ENCODE assay signal across 8 cellular contexts in the genomic region with DNA sequence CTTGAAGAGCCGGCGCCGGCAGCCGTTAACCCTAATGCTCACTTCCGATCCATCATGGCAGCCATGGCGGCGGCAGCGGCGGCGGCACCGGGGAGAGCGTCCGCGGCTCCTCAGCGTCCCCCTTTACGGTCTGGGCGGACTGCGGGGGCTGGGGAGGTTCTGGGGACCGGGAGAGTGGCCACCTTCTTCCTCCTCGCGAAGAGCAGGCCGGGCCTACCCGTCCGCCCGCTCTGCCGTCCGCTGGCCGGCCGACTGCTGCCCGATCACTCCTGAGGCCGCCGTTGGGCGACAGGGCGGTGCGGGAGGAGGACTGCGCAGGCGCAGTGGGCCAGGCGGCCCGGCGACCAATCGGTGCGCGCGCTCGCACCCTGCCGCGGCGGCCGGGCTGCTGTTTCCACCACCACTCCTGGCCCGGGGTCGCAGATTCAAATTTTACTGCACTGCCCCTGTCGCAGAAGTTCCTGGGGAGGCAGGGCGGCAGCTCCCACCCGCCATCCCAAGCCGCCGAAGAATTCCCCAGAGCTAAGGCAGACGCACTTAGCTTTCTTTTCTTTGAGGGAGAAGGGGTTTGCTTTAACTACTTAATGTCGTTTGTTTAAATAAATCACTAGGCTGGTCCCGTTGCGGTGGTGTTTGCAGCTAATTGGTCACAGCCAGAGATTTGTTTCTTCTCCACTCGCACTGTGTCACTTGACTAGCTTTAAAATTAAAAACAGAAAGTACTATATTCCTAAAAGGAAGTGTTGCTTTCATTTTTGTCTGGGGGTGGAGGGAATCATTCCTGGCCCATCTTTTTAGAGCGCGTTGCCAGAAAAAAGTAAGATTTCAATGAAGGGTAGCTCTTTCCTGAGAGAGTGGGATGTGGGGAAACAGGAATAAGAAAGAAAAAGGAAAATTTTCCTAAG. TPM values are rescaled to one million over a fixed set of nuclear protein-coding genes. Genes with fewer than 3 reads are reported as not detected.
A peak's percentile ranks its signal among the peaks of the same experiment; 100 is the strongest.
DNase-seq lines count a peak whose midpoint lies in the region; TF ChIP-seq lines count a peak whose summit lies in the region.

Gene KIF5B, minus strand, starts transcription at position 290 of the 905 bp plus-strand sequence. CDS start 452 bp downstream, outside the sequence.

- no peak within 1 kb of the TSS for H3K56ac ChIP-seq in H9 (ENCODE audit: insufficient read length, low read depth, low read length)

- H4K5ac ChIP-seq in H9 (ENCODE audit: insufficient read length, low read depth, low read length), result peak within 1 kb of the TSS; percentile 23

- no peak within 1 kb of the TSS for H2BK20ac ChIP-seq in H9 (ENCODE audit: low read depth, low read length, poor library complexity, severe bottlenecking)

- H3K4me3 Mint-ChIP-seq in H9 (peak within 1 kb of the TSS; percentile 98 to 99), neural progenitor cell (peak within 1 kb of the TSS; percentile 99)

- H3K9ac ChIP-seq in H9 (ENCODE audit: extremely low read depth, insufficient read length, low read length), result peak within 1 kb of the TSS; percentile 92
- peak within 1 kb of the TSS; percentile 81 for H3K9ac ChIP-seq in neural progenitor cell
- peak within 1 kb of the TSS; percentile 84 to 89 for H3K9ac ChIP-seq in stomach smooth muscle (ENCODE audit: low read length in 2 of 2)

- H3K36me3 ChIP-seq in MG63 (peaks cover 11% of the 10 kb centered on the region), SJSA1 (peaks cover 34% of the 10 kb centered on the region), neural progenitor cell (no peaks in the 10 kb centered on the region), stomach smooth muscle (ENCODE audit: control insufficient read depth in 2 of 2, insufficient read depth in 2 of 2, low read length in 2 of 2) (no peaks in the 10 kb centered on the region)

- H3K4me2 ChIP-seq in H9 (ENCODE audit: insufficient read depth, insufficient read length, low read length) (peak within 1 kb of the TSS; percentile 41), neural progenitor cell (peak within 1 kb of the TSS; percentile 90)

- in situ Hi-C loops in G401 (cut with HindIII; ENCODE audit: low sequenced_read_pairs), result no loop called here

- no CpG with 5 or more reads among the region's 63 CpGs for WGBS in H9 (ENCODE audit: extremely low coverage, insufficient read length, low lambda C conversion rate)

- DNase-seq in G401 (ENCODE audit: low spot score), result peak; percentile 85
- peak; percentile 93 for DNase-seq in H9
- peak; percentile 91 for DNase-seq in MG63
- DNase-seq in SJSA1 (ENCODE audit: low read depth in 1 of 2, low spot score in 2 of 2), result peak; percentile 92 to 95
- DNase-seq in activated gamma-delta T cell treated with anti-CD3 and anti-CD28 coated beads, Interleukin-2, amount 50 U/mL, for 16 hours (ENCODE audit: low read depth), result peak; percentile 77
- DNase-seq in foreskin fibroblast, result peak; percentile 84 to 96
- DNase-seq in neural progenitor cell (ENCODE audit: low spot score), result peak; percentile 96

- H3K27me3 ChIP-seq in H9 (ENCODE audit: insufficient read depth, low read length) (no peaks in the 10 kb centered on the region), MG63 (no peaks in the 10 kb centered on the region), SJSA1 (replicated peaks) (no peaks in the 10 kb centered on the region), neural progenitor cell (no peaks in the 10 kb centered on the region), stomach smooth muscle (ENCODE audit: control insufficient read depth in 1 of 2, insufficient read depth in 2 of 2, low read length in 2 of 2) (no peaks in the 10 kb centered on the region)

- no peak within 1 kb of the TSS for H3K27ac ChIP-seq in H9 (ENCODE audit: insufficient read length, low read depth, low read length)
- H3K27ac ChIP-seq in SJSA1, result peak within 1 kb of the TSS; percentile 95
- peak within 1 kb of the TSS; percentile 76 for H3K27ac ChIP-seq in neural progenitor cell
- H3K27ac ChIP-seq in stomach smooth muscle (ENCODE audit: low read length), result peak within 1 kb of the TSS; percentile 87

- no peak within 1 kb of the TSS for H3T11ph ChIP-seq in H9 (ENCODE audit: low read length)

- peaks cover 4% of the 10 kb centered on the region; the same call in 1 of the 2 replicates for H3K4me1 ChIP-seq in H9 (ENCODE audit: insufficient read depth, low read length)
- peaks cover 21% of the 10 kb centered on the region for H3K4me1 ChIP-seq in SJSA1 (replicated peaks)
- peaks cover 30% of the 10 kb centered on the region for H3K4me1 ChIP-seq in neural progenitor cell
- peaks cover 7% of the 10 kb centered on the region for H3K4me1 ChIP-seq in stomach smooth muscle (ENCODE audit: control insufficient read depth, insufficient read depth, low read length)

- H2BK12ac ChIP-seq in H9 (ENCODE audit: insufficient read length, low read depth, low read length), result no peak within 1 kb of the TSS

- no peaks in the 10 kb centered on the region for H3K9me3 Mint-ChIP-seq in H9
- no peaks in the 10 kb centered on the region for H3K9me3 Mint-ChIP-seq in neural progenitor cell

- H3K4ac ChIP-seq in H9 (ENCODE audit: low read depth, low read length), result no peak within 1 kb of the TSS

- H3K27me3 Mint-ChIP-seq in H9 (ENCODE audit: low read depth), result peaks cover 2% of the 10 kb centered on the region
- peaks cover 2% of the 10 kb centered on the region for H3K27me3 Mint-ChIP-seq in neural progenitor cell (ENCODE audit: insufficient read depth, low read depth)

- no peaks in the 10 kb centered on the region for H3K9me3 ChIP-seq in H9 (ENCODE audit: control insufficient read depth, low read depth, low read length)
- no peaks in the 10 kb centered on the region for H3K9me3 ChIP-seq in MG63
- H3K9me3 ChIP-seq in SJSA1 (replicated peaks), result no peaks in the 10 kb centered on the region
- no peaks in the 10 kb centered on the region for H3K9me3 ChIP-seq in neural progenitor cell (ENCODE audit: low read depth)
- H3K9me3 ChIP-seq in stomach smooth muscle (ENCODE audit: control insufficient read depth in 2 of 2, low read length in 2 of 2), result no peaks in the 10 kb centered on the region

- H3K23ac ChIP-seq in H9 (ENCODE audit: insufficient read length, low read depth, low read length), result no peak within 1 kb of the TSS

- H2AK5ac ChIP-seq in H9 (ENCODE audit: insufficient read length, low read length), result no peak within 1 kb of the TSS

- H3K36me3 Mint-ChIP-seq in H9 (ENCODE audit: insufficient read depth in 1 of 3, low read depth in 3 of 3) (peaks cover 3 to 8% (median 8%) of the 10 kb centered on the region in 3 experiments; a peak in 4 of 7 replicates), neural progenitor cell (peaks cover 2% of the 10 kb centered on the region)

- no peaks in the 10 kb centered on the region for H3K79me1 ChIP-seq in H9 (ENCODE audit: insufficient read depth, low read depth, low read length, poor library complexity, severe bottlenecking)

- peak within 1 kb of the TSS; percentile 70 for H2BK120ac ChIP-seq in H9 (ENCODE audit: low read depth, low read length, poor library complexity, severe bottlenecking)

- peaks cover 35% of the 10 kb centered on the region for H3K79me2 ChIP-seq in H9 (ENCODE audit: insufficient read depth, low read length)
- peaks cover 48% of the 10 kb centered on the region for H3K79me2 ChIP-seq in neural progenitor cell (ENCODE audit: low read depth)

- peak within 1 kb of the TSS; percentile 92 to 98 (median 97) for H3K27ac Mint-ChIP-seq in H9
- peak within 1 kb of the TSS; percentile 90 for H3K27ac Mint-ChIP-seq in neural progenitor cell

- no peak within 1 kb of the TSS for H4K91ac ChIP-seq in H9 (ENCODE audit: insufficient read length, low read depth, low read length)

- H3K4me1 Mint-ChIP-seq in H9, result peaks cover 32 to 40% of the 10 kb centered on the region in 2 experiments
- peaks cover 27% of the 10 kb centered on the region for H3K4me1 Mint-ChIP-seq in neural progenitor cell

- H3K14ac ChIP-seq in H9 (ENCODE audit: insufficient read depth, low read length), result peak within 1 kb of the TSS; percentile 99

- no peak within 1 kb of the TSS for H2BK15ac ChIP-seq in H9 (ENCODE audit: low read depth, low read length)

- H3F3A ChIP-seq in neural progenitor cell (ENCODE audit: low read depth), result no peaks in the 10 kb centered on the region

- H4K20me1 ChIP-seq in H9 (ENCODE audit: control insufficient read depth, insufficient read depth, insufficient read length), result no peaks in the 10 kb centered on the region
- H4K20me1 ChIP-seq in neural progenitor cell (ENCODE audit: low read depth), result peaks cover 43% of the 10 kb centered on the region

- peaks cover 9% of the 10 kb centered on the region for H3K23me2 ChIP-seq in H9 (ENCODE audit: insufficient read length, low read depth, low read length, poor library complexity, severe bottlenecking)

- H3K18ac ChIP-seq in H9 (ENCODE audit: insufficient read length, low read depth, low read length), result peak within 1 kb of the TSS; percentile 98

- peak within 1 kb of the TSS; percentile 30 for H2BK5ac ChIP-seq in H9 (ENCODE audit: insufficient read length, low read length)

- no peak within 1 kb of the TSS for H2AFZ ChIP-seq in H9 (ENCODE audit: low read length)
- peak within 1 kb of the TSS; percentile 97 for H2AFZ ChIP-seq in neural progenitor cell (replicated peaks)

- H3K4me3 ChIP-seq in MG63 (peak within 1 kb of the TSS; percentile 83), SJSA1 (peak within 1 kb of the TSS; percentile 93), foreskin fibroblast (ENCODE audit: low read depth in 1 of 2, low read length in 2 of 2) (peak within 1 kb of the TSS; percentile 87 to 97), neural progenitor cell (peak within 1 kb of the TSS; percentile 89), stomach smooth muscle (ENCODE audit: low read length in 2 of 2) (peak within 1 kb of the TSS; percentile 77 to 94)

- TF ChIP-seq CTCF in H9 (conservative IDR thresholded peaks at IDR 0.05) (no peak), foreskin fibroblast (IDR thresholded peaks at IDR 0.05; ENCODE audit: low read depth, low read length) (no peak), neural progenitor cell (IDR thresholded peaks at IDR 0.05) (no peak)

- peak within 1 kb of the TSS; percentile 27 for H4K8ac ChIP-seq in H9 (replicated peaks; ENCODE audit: insufficient read length, low read depth, low read length)

RNA-seq across cellular contexts. Expression of gene KIF5B, which starts in this region (rescaled TPM):
- total RNA-seq in G401 (2014; rRNA removed; shearing (Covaris generic)), result 36.0 and 64.2 TPM in 2 replicates
- total RNA-seq in H9 (2021) (67.9 and 70.5 TPM in 2 replicates), neural progenitor cell (ENCODE audit: low replicate concordance) (90.3 and 131 TPM in 2 replicates)
- 27.7 and 52.2 TPM in 2 replicates for total RNA-seq in MG63 (2014; rRNA removed; shearing (Covaris generic); ENCODE audit: low replicate concordance)
- total RNA-seq in SJSA1 (2014; rRNA removed; shearing (Covaris generic)), result 294 and 314 TPM in 2 replicates
